ENCODE assay signal across 13 cellular contexts in genomic region chr7:111082351-111082750, GRCh38. TPM values are rescaled to one million over a fixed set of nuclear protein-coding genes. Genes with fewer than 3 reads are reported as not detected.
A peak's percentile ranks its signal among the peaks of the same experiment; 100 is the strongest.
DNase-seq lines count a peak whose midpoint lies in the region; ATAC-seq and TF ChIP-seq lines count a peak whose summit lies in the region.
"Had no signal": no experiment of that assay in that cellular context is flagged by ENCODE, and none has a peak within 500 bp of the region (broad histone marks: within the 10 kb centered on the region; RNA-seq: fewer than 3 reads in every experiment).

No MANE protein-coding gene starts in this region.

- TF ChIP-seq CTCF in DOHH2 (IDR thresholded peaks at IDR 0.05; ENCODE audit: low read depth, low read length, poor library complexity, severe bottlenecking) = no peak
- TF ChIP-seq CTCF in brain (conservative IDR thresholded peaks at IDR 0.05) = no peak
- TF ChIP-seq CTCF in osteocyte (IDR thresholded peaks at IDR 0.05) = no peak

- no peaks in the 10 kb centered on the region for H4K20me1 ChIP-seq in DOHH2 (ENCODE audit: control insufficient read depth, insufficient read depth, low read depth, low read length)

- H3K4me3 Mint-ChIP-seq in brain = peak overlapping the region in 3 of 5 experiments; percentile 41 to 73 (median 48)
- H3K4me3 Mint-ChIP-seq in osteocyte (ENCODE audit: unreplicated experiment) = peak overlapping the region; percentile 4

- peaks cover 3% of the 10 kb centered on the region; the same call in 1 of the 2 replicates for H3K9me3 ChIP-seq in DOHH2 (ENCODE audit: control insufficient read depth, insufficient read depth, low read length)
- H3K9me3 ChIP-seq: stomach had no signal

- H3K36me3 Mint-ChIP-seq in brain = no peaks in the 10 kb centered on the region
- no peaks in the 10 kb centered on the region for H3K36me3 Mint-ChIP-seq in osteocyte (ENCODE audit: unreplicated experiment)

- peak overlapping the region; percentile 28 for H3K4me3 ChIP-seq in DOHH2 (ENCODE audit: low read length)
- H3K4me3 ChIP-seq: stomach had no signal

- H3K4me1 Mint-ChIP-seq in brain (peaks cover 26% of the 10 kb centered on the region), osteocyte (ENCODE audit: unreplicated experiment) (peaks cover 33% of the 10 kb centered on the region)

- peak overlapping the region; percentile 62 for H3K4me2 ChIP-seq in DOHH2 (ENCODE audit: low read length)

- peaks cover 13% of the 10 kb centered on the region for H3F3A ChIP-seq in DOHH2 (ENCODE audit: control insufficient read depth, insufficient read depth)

- H3K27me3 Mint-ChIP-seq in brain (no peaks in the 10 kb centered on the region), osteocyte (ENCODE audit: unreplicated experiment) (no peaks in the 10 kb centered on the region)

- peak overlapping the region; percentile 82 for H3K27ac ChIP-seq in DOHH2 (ENCODE audit: low read depth, low read length)
- H3K27ac ChIP-seq: stomach had no signal

- ATAC-seq in HG02885 (IDR thresholded peaks at IDR 0.05; ENCODE audit: poor library complexity, unreplicated experiment) (no peak), GM21717 (IDR thresholded peaks at IDR 0.05; ENCODE audit: unreplicated experiment) (no peak)
- ATAC-seq: Right ventricle myocardium inferior had no signal

- H3K27ac Mint-ChIP-seq in brain = peak overlapping the region in 4 of 5 experiments; percentile 59 to 90 (median 88)
- peak overlapping the region; percentile 59 for H3K27ac Mint-ChIP-seq in osteocyte (ENCODE audit: unreplicated experiment)

- H3K36me3 ChIP-seq in DOHH2 (ENCODE audit: control insufficient read depth, low read length) = no peaks in the 10 kb centered on the region
- H3K36me3 ChIP-seq: stomach had no signal

- H3K9me3 Mint-ChIP-seq in brain = peaks cover 0 to 8% (median 6%) of the 10 kb centered on the region in 5 experiments
- H3K9me3 Mint-ChIP-seq in osteocyte (ENCODE audit: unreplicated experiment) = no peaks in the 10 kb centered on the region

- peaks cover 63% of the 10 kb centered on the region for H3K4me1 ChIP-seq in DOHH2 (ENCODE audit: control insufficient read depth, low read length)
- H3K4me1 ChIP-seq: stomach had no signal

- DNase-seq in RPMI7951 (ENCODE audit: low read depth) = peak; percentile 37
- DNase-seq in osteocyte (ENCODE audit: extremely low spot score, unreplicated experiment) = no peak
- DNase-seq in CD1c-positive myeloid dendritic cell (ENCODE audit: extremely low spot score) = no peak
- DNase-seq in activated CD4-positive, CD25-positive, alpha-beta regulatory T cell treated with anti-CD3 and anti-CD28 coated beads, Interleukin-2, amount 50 U/mL, for 72 hours = no peak
- DNase-seq: GF-D8, NCI-H2107, stomach had no signal

- H3K27me3 ChIP-seq in DOHH2 (ENCODE audit: control insufficient read depth, low read length) = no peaks in the 10 kb centered on the region
- H3K27me3 ChIP-seq: stomach had no signal

- no peaks in the 10 kb centered on the region for H3K79me2 ChIP-seq in DOHH2 (ENCODE audit: control insufficient read depth, low read length)

- no peaks in the 10 kb centered on the region for H3K9me2 ChIP-seq in DOHH2 (replicated peaks; ENCODE audit: control insufficient read depth, low read length)

RNA-seq across cellular contexts. Expression of gene LRRN3, which starts 8.6 kb away (rescaled TPM):
- total RNA-seq in RPMI7951 (2014; rRNA removed; shearing (Covaris generic)) = 2.4 and 3.4 TPM in 2 replicates
- 7.2 TPM for polyA plus RNA-seq in brain (ENCODE audit: insufficient read depth, low read depth, low replicate concordance)
- total RNA-seq in osteocyte = 0.55 and 0.56 TPM in 2 replicates
- total RNA-seq: HT1080 had no signal
